28 cellular contexts compared by ENCODE assay signal in genomic region chr7:104038136-104038535, GRCh38. TPM values are rescaled to one million over a fixed set of nuclear protein-coding genes. Genes with fewer than 3 reads are reported as not detected.
"Had no signal": no experiment of that assay in that cellular context is flagged by ENCODE, and none has a peak within 500 bp of the region (broad histone marks: within the 10 kb centered on the region; RNA-seq: fewer than 3 reads in every experiment).

No MANE protein-coding gene starts in this region.

- H3K9ac ChIP-seq: neural progenitor cell, parathyroid adenoma had no signal

- H2AFZ ChIP-seq: neural progenitor cell, parathyroid adenoma had no signal

- H3K4me1 ChIP-seq: neural progenitor cell, parathyroid adenoma, psoas muscle, spleen, suprapubic skin, testis, tibial artery, transverse colon, upper lobe of right lung, uterus had no signal

- H3K79me2 ChIP-seq: parathyroid adenoma had no signal

- H3K9me3 ChIP-seq: ovary, psoas muscle, suprapubic skin, testis, transverse colon, upper lobe of right lung, uterus had no signal

- ATAC-seq: natural killer cell; psoas muscle; right cardiac atrium; sciatic nerve; stimulated activated memory B cell treated with anti-CD40 and anti-IgM and Interleukin-4, amounts not matched to agents 10 μg/mL and 1 μg/mL and 100 μg/mL, for 72 hours; stimulated activated naive CD8-positive, alpha-beta T cell treated with anti-CD3 and anti-CD28 coated beads, Interleukin-15, amount 100 ng/mL, for 72 hours; stimulated activated naive CD8-positive, alpha-beta T cell treated with anti-CD3 and anti-CD28 coated beads, Interleukin-15, Interleukin-2, amounts not matched to agents 100 U/mL and 50 U/mL, for 24 hours; upper lobe of right lung had no signal

- H3K4me2 ChIP-seq: neural progenitor cell, smooth muscle cell had no signal

- H3K4me3 ChIP-seq: neural progenitor cell, ovary, psoas muscle, skin epidermis, smooth muscle cell, spleen, suprapubic skin, testis, tibial artery, transverse colon, upper lobe of right lung, uterus had no signal

- H3K36me3 ChIP-seq: neural progenitor cell, ovary, spleen, suprapubic skin, tibial artery, transverse colon, upper lobe of right lung, uterus had no signal

- H3K27ac ChIP-seq: neural progenitor cell, ovary, parathyroid adenoma, psoas muscle, skin epidermis, spleen, suprapubic skin, testis, tibial artery, transverse colon, upper lobe of right lung, uterus had no signal

- DNase-seq: natural killer cell; occipital lobe; ovary; posterior cingulate gyrus; psoas muscle; right cardiac atrium; spleen; stimulated activated CD4-positive, alpha-beta T cell treated with anti-CD3 and anti-CD28 coated beads, Interleukin-12 subunit alpha, Interleukin-12 subunit beta, amount 100 ng/mL, for 4 hours; stimulated activated CD4-positive, alpha-beta T cell treated with anti-CD3 and anti-CD28 coated beads, Interleukin-1b, Interleukin-23, amount 100 ng/mL, for 48 hours; stimulated activated CD4-positive, alpha-beta T cell treated with anti-CD3 and anti-CD28 coated beads, Interleukin-4, amount 100 ng/mL, for 1 hour; stimulated activated CD4-positive, alpha-beta T cell treated with anti-CD3 and anti-CD28 coated beads, Interleukin-4, amount 100 ng/mL, for 4 hours; stimulated activated CD8-positive, alpha-beta memory T cell treated with anti-CD3 and anti-CD28 coated beads, Interleukin-4, amount 100 ng/mL, for 48 hours; stimulated activated naive CD4-positive, alpha-beta T cell; stimulated activated naive CD8-positive, alpha-beta T cell treated with anti-CD3 and anti-CD28 coated beads, Interleukin-15, amount 100 ng/mL, for 72 hours; stimulated activated naive CD8-positive, alpha-beta T cell treated with anti-CD3 and anti-CD28 coated beads, Interleukin-15, Interleukin-2, amounts not matched to agents 100 U/mL and 50 U/mL, for 24 hours; substantia nigra; testis; tibial artery; transverse colon; upper lobe of right lung; uterus had no signal

- H3K27me3 ChIP-seq: neural progenitor cell, ovary, spleen, suprapubic skin, testis, tibial artery, transverse colon, upper lobe of right lung, uterus had no signal

RNA-seq across cellular contexts. Expression of gene RELN, which starts 48.7 kb away (rescaled TPM):
- total RNA-seq: natural killer cell had no signal
- polyA plus RNA-seq: smooth muscle cell had no signal
